11 cellular contexts compared by ENCODE assay signal in genomic region chr6:327538-328183, GRCh38. TPM values are rescaled to one million over a fixed set of nuclear protein-coding genes. Genes with fewer than 3 reads are reported as not detected.
DNase-seq lines count a peak whose midpoint lies in the region; ATAC-seq and TF ChIP-seq lines count a peak whose summit lies in the region.
"Had no signal": no experiment of that assay in that cellular context is flagged by ENCODE, and none has a peak within 500 bp of the region (broad histone marks: within the 10 kb centered on the region; RNA-seq: fewer than 3 reads in every experiment).

No MANE protein-coding gene starts in this region.

- H3K9me2 ChIP-seq in SK-N-SH = no peaks in the 10 kb centered on the region

- H3K4me1 Mint-ChIP-seq in activated CD8-positive, alpha-beta memory T cell treated with anti-CD3 and anti-CD28 coated beads, Interleukin-2, amount 10 ng/mL, durations not matched to agents 7 days and 5 days = no peaks in the 10 kb centered on the region
- no peaks in the 10 kb centered on the region for H3K4me1 Mint-ChIP-seq in activated CD4-positive, alpha-beta memory T cell treated with anti-CD3 and anti-CD28 coated beads for 36 hours (ENCODE audit: low read depth)

- H2AFZ ChIP-seq in SK-N-SH (ENCODE audit: low read depth) = no peak overlapping the region

- CTCF ChIA-PET in activated CD8-positive, alpha-beta memory T cell treated with anti-CD3 and anti-CD28 coated beads, Interleukin-2, amount 10 ng/mL, durations not matched to agents 7 days and 5 days (lab: Charles Lee) = interaction anchor here (0.8 to 1.7 kb wide), 5 partner anchors 9 to 34 kb away, joined by 3 to 5 read pairs (median 3); no protein-coding TSS in a partner anchor
- CTCF ChIA-PET in SK-N-SH (lab: Yijun Ruan, JAX) = interaction anchor here (0.8 to 1.4 kb wide), 2 partner anchors 45 to 81 kb away, joined by 3 to 4 read pairs; no protein-coding TSS in a partner anchor
- CTCF ChIA-PET in activated CD4-positive, alpha-beta memory T cell treated with anti-CD3 and anti-CD28 coated beads for 36 hours (lab: Charles Lee) = interaction anchor here (0.7 to 1.3 kb wide), 5 partner anchors 8 to 138 kb away, joined by 3 to 6 read pairs (median 3); no protein-coding TSS in a partner anchor

- no peak for TF ChIP-seq RAD21 in SK-N-SH (IDR thresholded peaks at IDR 0.05; ENCODE audit: low read length)

- 45% methylated on average over 11 of the region's 11 CpGs for WGBS in SK-N-SH (ENCODE audit: low lambda C conversion rate)

- H4K20me1 ChIP-seq in SK-N-SH (ENCODE audit: insufficient read depth) = 0 out of 2 replicates have a peak, but pooled peaks cover 4% of the 10 kb centered on the region

- H3K4me3 Mint-ChIP-seq in activated CD8-positive, alpha-beta memory T cell treated with anti-CD3 and anti-CD28 coated beads, Interleukin-2, amount 10 ng/mL, durations not matched to agents 7 days and 5 days = no peak overlapping the region
- H3K4me3 Mint-ChIP-seq in activated CD4-positive, alpha-beta memory T cell treated with anti-CD3 and anti-CD28 coated beads for 36 hours = no peak overlapping the region
- H3K4me3 Mint-ChIP-seq: T-cell had no signal

- no peaks in the 10 kb centered on the region for H3K9me3 ChIP-seq in SK-N-SH
- H3K9me3 ChIP-seq: esophagus muscularis mucosa had no signal

- no peaks in the 10 kb centered on the region for H3K36me3 ChIP-seq in SK-N-SH (replicated peaks in 1 of 2; ENCODE audit: control insufficient read depth in 1 of 2, insufficient read depth in 2 of 2, low read length in 1 of 2)

- H3F3A ChIP-seq in SK-N-SH (replicated peaks; ENCODE audit: insufficient read depth) = no peaks in the 10 kb centered on the region

- TF ChIP-seq CTCF in SK-N-SH (IDR thresholded peaks at IDR 0.05) = no peak

- H3K4me1 ChIP-seq in SK-N-SH (ENCODE audit: control insufficient read depth in 1 of 2, insufficient read depth in 2 of 2, low read depth in 1 of 2, low read length in 1 of 2) = no peaks in the 10 kb centered on the region; a peak in 2 of 4 replicates

- POLR2A ChIA-PET in SK-N-SH (lab: Yijun Ruan, JAX) = interaction anchor here (0.5 to 0.8 kb wide), 2 partner anchors 28 to 135 kb away, joined by 3 read pairs; no protein-coding TSS in a partner anchor
- POLR2A ChIA-PET in activated CD4-positive, alpha-beta memory T cell treated with anti-CD3 and anti-CD28 coated beads for 36 hours (lab: Charles Lee) = interaction anchor here (1.0 to 1.4 kb wide), 4 partner anchors 8 to 147 kb away, joined by 3 to 9 read pairs (median 5); partner anchors contain the start of gene IRF4

- peaks cover 31% of the 10 kb centered on the region for H3K27me3 ChIP-seq in SK-N-SH (ENCODE audit: insufficient read depth)

- ATAC-seq in activated CD8-positive, alpha-beta memory T cell treated with anti-CD3 and anti-CD28 coated beads, Interleukin-2, amount 10 ng/mL, durations not matched to agents 7 days and 5 days = peak; percentile 20
- ATAC-seq in left cardiac atrium = peak; percentile 31 to 41
- ATAC-seq in GM19328 (IDR thresholded peaks at IDR 0.05; ENCODE audit: unreplicated experiment) = no peak

- DNase-seq in activated CD8-positive, alpha-beta memory T cell treated with anti-CD3 and anti-CD28 coated beads, Interleukin-2, amount 10 ng/mL, durations not matched to agents 7 days and 5 days = no peak
- no peak for DNase-seq in activated CD8-positive, alpha-beta memory T cell treated with anti-CD3 and anti-CD28 coated beads, Interleukin-2, amount 50 U/mL, for 4 hours
- DNase-seq in SK-N-SH = peak; percentile 52
- no peak for DNase-seq in left cardiac atrium
- peak; percentile 28 for DNase-seq in stromal cell of bone marrow (ENCODE audit: low read depth)
- DNase-seq in NCI-H510A (lab: John Stamatoyannopoulos, UW) = no peak
- no peak for DNase-seq in activated CD4-positive, alpha-beta memory T cell treated with anti-CD3 and anti-CD28 coated beads for 36 hours
- DNase-seq: activated gamma-delta T cell treated with Interleukin-2 at 50 U/mL for 16 hours, T-cell had no signal

- no peak overlapping the region; a peak in 1 of 4 replicates for H3K4me3 ChIP-seq in SK-N-SH (ENCODE audit: low read depth in 2 of 2, low read length in 1 of 2)
- H3K4me3 ChIP-seq: esophagus muscularis mucosa had no signal

- H3K79me2 ChIP-seq in SK-N-SH (ENCODE audit: insufficient read depth) = no peaks in the 10 kb centered on the region

- H3K27me3 Mint-ChIP-seq in activated CD8-positive, alpha-beta memory T cell treated with anti-CD3 and anti-CD28 coated beads, Interleukin-2, amount 10 ng/mL, durations not matched to agents 7 days and 5 days = no peaks in the 10 kb centered on the region
- peaks cover 2% of the 10 kb centered on the region for H3K27me3 Mint-ChIP-seq in activated CD4-positive, alpha-beta memory T cell treated with anti-CD3 and anti-CD28 coated beads for 36 hours
- H3K27me3 Mint-ChIP-seq: T-cell had no signal

- H3K4me2 ChIP-seq in SK-N-SH = peak overlapping the region; percentile 50

- no peak overlapping the region for H3K27ac ChIP-seq in SK-N-SH (ENCODE audit: low read depth in 2 of 2, low read length in 1 of 2)
- H3K27ac ChIP-seq: esophagus muscularis mucosa had no signal

- peaks cover 5% of the 10 kb centered on the region for H3K36me3 Mint-ChIP-seq in activated CD8-positive, alpha-beta memory T cell treated with anti-CD3 and anti-CD28 coated beads, Interleukin-2, amount 10 ng/mL, durations not matched to agents 7 days and 5 days
- H3K36me3 Mint-ChIP-seq in activated CD4-positive, alpha-beta memory T cell treated with anti-CD3 and anti-CD28 coated beads for 36 hours = peaks cover 6% of the 10 kb centered on the region

- H3K9ac ChIP-seq in SK-N-SH = no peak overlapping the region

- intact Hi-C loops in left cardiac atrium (cut with DNase I) = no loop called here
- intact Hi-C loops in activated CD4-positive, alpha-beta memory T cell treated with anti-CD3 and anti-CD28 coated beads for 36 hours (cut with micrococcal nuclease) = no loop called here

- peak overlapping the region; percentile 57 for H3K27ac Mint-ChIP-seq in activated CD8-positive, alpha-beta memory T cell treated with anti-CD3 and anti-CD28 coated beads, Interleukin-2, amount 10 ng/mL, durations not matched to agents 7 days and 5 days
- no peak overlapping the region for H3K27ac Mint-ChIP-seq in activated CD4-positive, alpha-beta memory T cell treated with anti-CD3 and anti-CD28 coated beads for 36 hours

- no peak for TF ChIP-seq EP300 in SK-N-SH (IDR thresholded peaks at IDR 0.05; ENCODE audit: borderline replicate concordance in 1 of 2, low read depth in 1 of 2, low read length in 1 of 2)

- no peaks in the 10 kb centered on the region for H3K9me3 Mint-ChIP-seq in activated CD8-positive, alpha-beta memory T cell treated with anti-CD3 and anti-CD28 coated beads, Interleukin-2, amount 10 ng/mL, durations not matched to agents 7 days and 5 days (ENCODE audit: low read depth)
- no peaks in the 10 kb centered on the region for H3K9me3 Mint-ChIP-seq in activated CD4-positive, alpha-beta memory T cell treated with anti-CD3 and anti-CD28 coated beads for 36 hours
- H3K9me3 Mint-ChIP-seq: T-cell had no signal

TF ChIP-seq in SK-N-SH, 30 proteins besides CTCF, POLR2A, EP300 and RAD21:
- TF ChIP-seq CHD2 (IDR thresholded peaks at IDR 0.05; ENCODE audit: low read length, partially characterized antibody) (no peak), RCOR1 (IDR thresholded peaks at IDR 0.05; ENCODE audit: low read length) (no peak), MXI1 (IDR thresholded peaks at IDR 0.05; ENCODE audit: low read depth, low read length) (no peak), ZBTB33 (IDR thresholded peaks at IDR 0.05; ENCODE audit: borderline replicate concordance, low read depth) (no peak), RFX5 (IDR thresholded peaks at IDR 0.05; ENCODE audit: low read length) (no peak), FOXM1 (IDR thresholded peaks at IDR 0.05; ENCODE audit: low read depth) (no peak), NRF1 (IDR thresholded peaks at IDR 0.05; ENCODE audit: low read depth, low read length) (no peak), TAF1 (IDR thresholded peaks at IDR 0.05; ENCODE audit: borderline replicate concordance, low read depth, low read length) (no peak), TEAD4 (IDR thresholded peaks at IDR 0.05; ENCODE audit: borderline replicate concordance, insufficient read depth) (no peak), GATA2 (CRISPR knock-in tag; IDR thresholded peaks at IDR 0.05) (no peak), MEF2A (IDR thresholded peaks at IDR 0.05; ENCODE audit: borderline replicate concordance, low read depth) (no peak), TCF12 (IDR thresholded peaks at IDR 0.05) (no peak), MAX (IDR thresholded peaks at IDR 0.05; ENCODE audit: low read depth) (no peak), FOSL2 (IDR thresholded peaks at IDR 0.05; ENCODE audit: borderline replicate concordance, low read depth) (no peak)

RNA-seq across cellular contexts. Expression of gene DUSP22, which starts 35.4 kb away (rescaled TPM):
- total RNA-seq in activated CD8-positive, alpha-beta memory T cell treated with anti-CD3 and anti-CD28 coated beads, Interleukin-2, amount 10 ng/mL, durations not matched to agents 7 days and 5 days = 10 to 100 TPM; 38.1 to 47.8 TPM
- 5.6 and 6.8 TPM in 2 replicates for polyA plus RNA-seq in SK-N-SH (2012; rRNA removed)
- polyA plus RNA-seq in SK-N-SH (2012; cell fraction: cytosol; rRNA removed) = 6.5 and 6.7 TPM in 2 replicates
- 30.6 and 31.7 TPM in 2 replicates for polyA plus RNA-seq in SK-N-SH (2012; cell fraction: nucleus; rRNA removed)
- 10 to 100 TPM; 53.9 to 57.4 TPM for total RNA-seq in left cardiac atrium
- 10 to 100 TPM; 28.0 to 28.7 TPM for total RNA-seq in activated CD4-positive, alpha-beta memory T cell treated with anti-CD3 and anti-CD28 coated beads for 36 hours

Comparison
In these comparisons a context has a peak if more than half of its experiments do, and no peak if none do; other contexts are left out.
1. DNase-seq: peak in SK-N-SH (single experiment) and stromal cell of bone marrow (single experiment); none in activated CD8-positive, alpha-beta memory T cell treated with anti-CD3 and anti-CD28 coated beads, Interleukin-2, amount 10 ng/mL, durations not matched to agents 7 days and 5 days (single experiment), activated CD8-positive, alpha-beta memory T cell treated with anti-CD3 and anti-CD28 coated beads, Interleukin-2, amount 50 U/mL, for 4 hours (single experiment), left cardiac atrium (single experiment), NCI-H510A (single experiment) and activated CD4-positive, alpha-beta memory T cell treated with anti-CD3 and anti-CD28 coated beads for 36 hours (single experiment).